ENCODE assay signal across 12 cellular contexts in the genomic region with DNA sequence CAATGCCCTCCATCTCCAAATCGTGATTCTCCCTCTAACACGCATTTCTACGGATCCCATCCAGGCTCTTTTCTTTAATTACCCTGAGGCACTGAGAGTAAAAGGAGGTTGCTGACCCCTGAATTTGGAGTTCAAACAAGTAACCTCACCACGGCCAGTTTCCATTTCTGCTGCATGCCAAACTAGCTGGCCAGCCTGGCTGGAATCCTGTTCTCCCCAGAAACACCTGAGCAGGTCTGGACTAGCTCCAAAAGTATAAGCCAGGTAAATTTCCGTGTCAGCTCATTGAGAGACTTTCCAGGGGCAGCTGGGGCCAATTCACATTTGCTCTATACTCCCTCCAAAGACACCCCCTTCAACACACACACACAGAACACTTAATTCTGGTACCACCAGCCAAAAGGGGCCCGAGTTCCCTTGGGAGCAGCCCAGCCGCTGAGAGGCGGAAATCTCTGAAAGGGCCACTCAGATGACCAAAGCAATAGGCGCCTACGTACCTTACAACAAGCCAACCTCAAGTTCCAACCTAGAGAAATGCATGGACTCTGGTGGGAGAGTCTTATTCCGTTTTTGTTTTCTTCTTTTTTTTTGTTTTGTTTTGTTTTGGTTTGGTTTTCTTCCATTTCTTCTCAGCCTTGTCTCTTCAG.
DNase-seq lines count a peak whose midpoint lies in the region; ATAC-seq, FAIRE-seq and TF ChIP-seq lines count a peak whose summit lies in the region.
"Had no signal": no experiment of that assay in that cellular context is flagged by ENCODE, and none has a peak within 500 bp of the region (broad histone marks: within the 10 kb centered on the region; RNA-seq: fewer than 3 reads in every experiment).

No MANE protein-coding gene starts in this region.

- no peaks in the 10 kb centered on the region for H3K9me3 Mint-ChIP-seq in activated CD8-positive, alpha-beta T cell treated with anti-CD3 and anti-CD28 coated beads, Interleukin-2, amount 10 ng/mL, durations not matched to agents 7 days and 5 days (ENCODE audit: insufficient read depth)

- intact Hi-C loops in esophagus muscularis mucosa (cut with DNase I), result loop anchor here (10.0 kb wide), 1 partner anchor 97 kb away; no protein-coding TSS in a partner anchor
- intact Hi-C loops in prostate gland (cut with DNase I), result no loop called here

- H3K36me3 Mint-ChIP-seq in activated CD8-positive, alpha-beta T cell treated with anti-CD3 and anti-CD28 coated beads, Interleukin-2, amount 10 ng/mL, durations not matched to agents 7 days and 5 days (ENCODE audit: low read depth), result no peaks in the 10 kb centered on the region

- H3K9me3 ChIP-seq in esophagus muscularis mucosa (no peaks in the 10 kb centered on the region), prostate gland (no peaks in the 10 kb centered on the region)

- peak overlapping the region; percentile 79 to 92 (median 86) for H3K4me3 ChIP-seq in esophagus muscularis mucosa
- peak overlapping the region in 1 of 2 donors; percentile 64 for H3K4me3 ChIP-seq in prostate gland

- no peak for TF ChIP-seq EP300 in esophagus muscularis mucosa (IDR thresholded peaks at IDR 0.05)

- no peak overlapping the region for H3K4me3 Mint-ChIP-seq in activated CD8-positive, alpha-beta T cell treated with anti-CD3 and anti-CD28 coated beads, Interleukin-2, amount 10 ng/mL, durations not matched to agents 7 days and 5 days

- peaks cover 11% of the 10 kb centered on the region for H3K4me1 Mint-ChIP-seq in activated CD8-positive, alpha-beta T cell treated with anti-CD3 and anti-CD28 coated beads, Interleukin-2, amount 10 ng/mL, durations not matched to agents 7 days and 5 days (ENCODE audit: low read depth)

- H3K27me3 ChIP-seq in esophagus muscularis mucosa, result peaks cover 0 to 15% (median 0%) of the 10 kb centered on the region in 4 donors
- H3K27me3 ChIP-seq in prostate gland (replicated peaks; ENCODE audit: insufficient read depth), result no peaks in the 10 kb centered on the region

- CTCF ChIA-PET in activated CD8-positive, alpha-beta T cell treated with anti-CD3 and anti-CD28 coated beads, Interleukin-2, amount 10 ng/mL, durations not matched to agents 7 days and 5 days (lab: Charles Lee), result no interaction called here

- peak; percentile 78 for FAIRE-seq in GM12891 (lab: Jason Lieb, UNC)

- TF ChIP-seq POLR2A in GM12891 (IDR thresholded peaks at IDR 0.05; ENCODE audit: low read depth, low read length), result 0 out of 2 replicates have a peak, but pooled peaks have one; percentile 34
- no peak for TF ChIP-seq POLR2A in esophagus muscularis mucosa (IDR thresholded peaks at IDR 0.05; ENCODE audit: low read depth)
- no peak for TF ChIP-seq POLR2A in prostate gland (IDR thresholded peaks at IDR 0.05)

- TF ChIP-seq CTCF in esophagus muscularis mucosa (IDR thresholded peaks at IDR 0.05) (no peak), prostate gland (IDR thresholded peaks at IDR 0.05) (no peak)

- ATAC-seq in activated CD8-positive, alpha-beta T cell treated with anti-CD3 and anti-CD28 coated beads, Interleukin-2, amount 10 ng/mL, durations not matched to agents 7 days and 5 days, result no peak
- ATAC-seq in HG03108 (IDR thresholded peaks at IDR 0.05; ENCODE audit: unreplicated experiment), result no peak

- DNase-seq in GM12891 (ENCODE audit: insufficient read length, low spot score), result no peak
- DNase-seq in NCI-H2029 treated with DMSO at 0.1 percent for 48 hours (lab: John Stamatoyannopoulos, UW), result peak; percentile 32
- DNase-seq in esophagus muscularis mucosa (ENCODE audit: extremely low spot score), result peak; percentile 72
- peak; percentile 53 for DNase-seq in prostate gland (ENCODE audit: low spot score)
- DNase-seq in AG08395 (ENCODE audit: low spot score), result no peak
- no peak for DNase-seq in activated CD8-positive, alpha-beta T cell treated with anti-CD3 and anti-CD28 coated beads, Interleukin-2, amount 10 ng/mL, durations not matched to agents 7 days and 5 days
- DNase-seq: amygdala; MV-4-11; NCI-H446 treated with DMSO at 0.1 percent for 48 hours; stimulated activated naive CD4-positive, alpha-beta T cell treated with Interleukin-2 at 50 U/mL for 16 hours had no signal

- peaks cover 50% of the 10 kb centered on the region for H3K27me3 Mint-ChIP-seq in activated CD8-positive, alpha-beta T cell treated with anti-CD3 and anti-CD28 coated beads, Interleukin-2, amount 10 ng/mL, durations not matched to agents 7 days and 5 days (ENCODE audit: low read depth)

- peak overlapping the region; percentile 80 to 84 (median 82) for H3K27ac ChIP-seq in esophagus muscularis mucosa (replicated peaks in 1 of 4)
- peak overlapping the region; percentile 70 for H3K27ac ChIP-seq in prostate gland
- H3K27ac ChIP-seq: HL-60 had no signal

- 68% methylated on average over 11 of the region's 11 CpGs for WGBS in esophagus muscularis mucosa
- WGBS in prostate gland, result 57% methylated on average over 11 of the region's 11 CpGs

- POLR2A ChIA-PET in activated CD8-positive, alpha-beta T cell treated with anti-CD3 and anti-CD28 coated beads, Interleukin-2, amount 10 ng/mL, durations not matched to agents 7 days and 5 days (lab: Charles Lee), result no interaction called here

- H3K4me1 ChIP-seq in esophagus muscularis mucosa, result peaks cover 19 to 53% (median 47%) of the 10 kb centered on the region in 4 donors
- H3K4me1 ChIP-seq in prostate gland (replicated peaks), result no peaks in the 10 kb centered on the region

- no peaks in the 10 kb centered on the region for H3K36me3 ChIP-seq in esophagus muscularis mucosa
- H3K36me3 ChIP-seq in prostate gland, result no peaks in the 10 kb centered on the region

- H3K27ac Mint-ChIP-seq in activated CD8-positive, alpha-beta T cell treated with anti-CD3 and anti-CD28 coated beads, Interleukin-2, amount 10 ng/mL, durations not matched to agents 7 days and 5 days, result no peak overlapping the region

TF ChIP-seq in GM12891, 5 proteins besides CTCF, POLR2A, EP300 and RAD21:
- 0 out of 2 replicates have a peak, but pooled peaks have one; percentile 19 for TF ChIP-seq TAF1 (IDR thresholded peaks at IDR 0.05; ENCODE audit: low read depth, low read length)
- no peak for TF ChIP-seq SPI1 (IDR thresholded peaks at IDR 0.05; ENCODE audit: low read depth, low read length)
- TF ChIP-seq POU2F2 (IDR thresholded peaks at IDR 0.05; ENCODE audit: low read depth, low read length), result no peak

Comparison
In these comparisons a context has a peak if more than half of its experiments do, and no peak if none do; other contexts are left out.
1. DNase-seq: peak in NCI-H2029 treated with DMSO at 0.1 percent for 48 hours (single experiment), esophagus muscularis mucosa (single experiment) and prostate gland (single experiment); none in GM12891 (single experiment), AG08395 (single experiment) and activated CD8-positive, alpha-beta T cell treated with anti-CD3 and anti-CD28 coated beads, Interleukin-2, amount 10 ng/mL, durations not matched to agents 7 days and 5 days (single experiment).